6 cellular contexts compared by ENCODE assay signal in genomic region chr12:113354192-113354591, GRCh38. TPM values are rescaled to one million over a fixed set of nuclear protein-coding genes. Genes with fewer than 3 reads are reported as not detected.
"Had no signal": no experiment of that assay in that cellular context is flagged by ENCODE, and none has a peak within 500 bp of the region (broad histone marks: within the 10 kb centered on the region; RNA-seq: fewer than 3 reads in every experiment).

No MANE protein-coding gene starts in this region.

RNA-seq across cellular contexts. Expression of gene SDS, which starts 49.5 kb away (rescaled TPM):
- total RNA-seq: GM23248, GM23338, H1, H4, H9, HFFc6 had no signal
- polyA plus RNA-seq: GM23248 had no signal
